In the genomic region with DNA sequence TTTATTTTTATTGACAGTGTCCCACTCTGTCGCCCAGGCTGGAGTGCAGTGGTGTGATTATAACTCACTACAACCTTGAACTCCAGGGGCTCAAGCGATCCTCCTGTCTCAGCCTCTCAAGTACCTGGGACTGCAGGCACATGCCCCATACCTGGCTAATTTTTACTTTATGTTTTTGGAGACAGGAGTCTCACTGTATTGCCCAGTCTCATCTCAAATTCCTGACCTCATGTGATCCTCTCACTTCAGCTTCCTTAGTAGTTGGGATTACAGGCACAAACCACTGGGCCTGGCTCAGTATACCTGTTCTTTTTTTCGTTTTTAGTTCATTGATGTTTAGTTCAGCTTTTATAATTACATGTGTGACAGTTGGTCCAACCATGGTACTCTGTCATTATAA, we compare ENCODE assay signal across 9 cellular contexts. TPM values are rescaled to one million over a fixed set of nuclear protein-coding genes. Genes with fewer than 3 reads are reported as not detected.
"Had no signal": no experiment of that assay in that cellular context is flagged by ENCODE, and none has a peak within 500 bp of the region (broad histone marks: within the 10 kb centered on the region; RNA-seq: fewer than 3 reads in every experiment).

No MANE protein-coding gene starts in this region.

- H3K9me3 ChIP-seq: HAP-1 had no signal

- H2AFZ ChIP-seq: GM23248 had no signal

- FAIRE-seq: K562 had no signal

- DNase-seq: GM23248, GOT3, H7, IMR-90, KG1 had no signal

- ATAC-seq: HCT116, K562 had no signal

- H3K4me3 ChIP-seq: GM23248, HAP-1, K562 had no signal

- H3K9ac ChIP-seq: GM23248 had no signal

- H3K27ac ChIP-seq: GM23248 had no signal

RNA-seq across cellular contexts. Expression of a gene that starts 40.1 kb away (rescaled TPM):
- total RNA-seq: GM23248 had no signal

RNA-seq across cellular contexts. Expression of a gene that starts 53.6 kb away (rescaled TPM):
- total RNA-seq: GM23248, H7, HT1080, IMR-90, K562 had no signal
- polyA plus RNA-seq: IMR-90 had no signal
